ENCODE assay signal across 1 cellular context in the genomic region with DNA sequence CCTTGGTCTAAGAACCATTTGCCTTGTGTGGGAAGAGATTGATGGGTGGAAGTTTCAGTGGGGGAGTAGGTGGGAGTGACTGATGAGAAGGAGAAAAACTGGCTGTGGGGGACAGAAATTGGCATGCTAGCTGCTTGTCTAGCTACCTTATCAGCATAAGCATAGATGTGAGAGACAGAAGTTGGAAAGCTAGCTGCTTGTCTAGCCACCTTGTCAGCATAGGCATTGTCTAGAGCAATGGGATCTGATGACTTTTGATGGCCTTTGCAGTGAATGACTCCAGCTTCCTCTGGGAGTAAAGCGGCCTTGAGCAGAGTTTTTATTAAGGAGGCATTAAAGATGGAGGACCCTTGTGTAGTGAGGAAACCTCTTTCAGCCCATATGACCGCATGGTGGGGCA.
TF ChIP-seq lines count a peak whose summit lies in the region.

No MANE protein-coding gene starts in this region.

TF ChIP-seq in H1, 55 proteins besides CTCF, POLR2A, EP300 and RAD21:
- no peak for TF ChIP-seq TAF7 (optimal IDR thresholded peaks at IDR 0.05; ENCODE audit: borderline replicate concordance, low read depth, low read length)
- no peak for TF ChIP-seq SP1 (IDR thresholded peaks at IDR 0.05; ENCODE audit: low read depth, low read length)
- no peak for TF ChIP-seq RFX5 (IDR thresholded peaks at IDR 0.05; ENCODE audit: borderline replicate concordance, low read depth, low read length)
- TF ChIP-seq SIX5 (IDR thresholded peaks at IDR 0.05; ENCODE audit: low read depth, low read length): no peak
- no peak for TF ChIP-seq CHD2 (IDR thresholded peaks at IDR 0.05; ENCODE audit: low read length)
- no peak for TF ChIP-seq SP2 (IDR thresholded peaks at IDR 0.05; ENCODE audit: low read length)
- TF ChIP-seq, protein P1, sequence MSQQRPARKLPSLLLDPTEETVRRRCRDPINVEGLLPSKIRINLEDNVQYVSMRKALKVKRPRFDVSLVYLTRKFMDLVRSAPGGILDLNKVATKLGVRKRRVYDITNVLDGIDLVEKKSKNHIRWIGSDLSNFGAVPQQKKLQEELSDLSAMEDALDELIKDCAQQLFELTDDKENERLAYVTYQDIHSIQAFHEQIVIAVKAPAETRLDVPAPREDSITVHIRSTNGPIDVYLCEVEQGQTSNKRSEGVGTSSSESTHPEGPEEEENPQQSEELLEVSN (IDR thresholded peaks at IDR 0.05): no peak
- TF ChIP-seq NRF1 (IDR thresholded peaks at IDR 0.05; ENCODE audit: low read depth, low read length): no peak
- TF ChIP-seq FOSL1 (IDR thresholded peaks at IDR 0.05; ENCODE audit: insufficient read depth, low read depth, low read length): no peak
- no peak for TF ChIP-seq BRCA1 (IDR thresholded peaks at IDR 0.05; ENCODE audit: low read depth, low read length)
